Comparison of ENCODE assay signal across 1 cellular context in genomic region chr22:43956805-43957463, GRCh38.
TF ChIP-seq lines count a peak whose summit lies in the region.

No MANE protein-coding gene starts in this region.

TF ChIP-seq in H1, 55 proteins besides CTCF, POLR2A, EP300 and RAD21:
- TF ChIP-seq CHD7 (IDR thresholded peaks at IDR 0.05; ENCODE audit: insufficient replicate concordance, low read length) (no peak), BRCA1 (IDR thresholded peaks at IDR 0.05; ENCODE audit: low read depth, low read length) (no peak), HDAC6 (IDR thresholded peaks at IDR 0.05; ENCODE audit: low read depth, low read length) (no peak), ZNF274 (IDR thresholded peaks at IDR 0.05; ENCODE audit: borderline replicate concordance, extremely low read depth, low read length) (no peak), JUN (IDR thresholded peaks at IDR 0.05; ENCODE audit: low read depth, low read length) (no peak), NANOG (IDR thresholded peaks at IDR 0.05; ENCODE audit: insufficient read depth, low read depth, low read length, poor library complexity, severe bottlenecking) (no peak), RXRA (IDR thresholded peaks at IDR 0.05; ENCODE audit: insufficient read depth, low read depth, low read length) (no peak), TAF7 (optimal IDR thresholded peaks at IDR 0.05; ENCODE audit: borderline replicate concordance, low read depth, low read length) (no peak)
